ENCODE assay signal across 24 cellular contexts in genomic region chr6:81049425-81050042, GRCh38.
A peak's percentile ranks its signal among the peaks of the same experiment; 100 is the strongest.
DNase-seq lines count a peak whose midpoint lies in the region; ATAC-seq and TF ChIP-seq lines count a peak whose summit lies in the region.
"Had no signal": no experiment of that assay in that cellular context is flagged by ENCODE, and none has a peak within 500 bp of the region (broad histone marks: within the 10 kb centered on the region; RNA-seq: fewer than 3 reads in every experiment).

No MANE protein-coding gene starts in this region.

- H3K27me3 ChIP-seq in adipocyte (replicated peaks; ENCODE audit: control insufficient read depth, insufficient read depth, low read length), result no peaks in the 10 kb centered on the region
- H3K27me3 ChIP-seq in adrenal gland, result no peaks in the 10 kb centered on the region

- H3K36me3 Mint-ChIP-seq in natural killer cell, result no peaks in the 10 kb centered on the region
- no peaks in the 10 kb centered on the region for H3K36me3 Mint-ChIP-seq in activated naive CD8-positive, alpha-beta T cell treated with anti-CD3 and anti-CD28 coated beads for 36 hours
- H3K36me3 Mint-ChIP-seq: activated naive CD8-positive, alpha-beta T cell treated with anti-CD3 and anti-CD28 coated beads, Interleukin-2, amount 10 ng/mL, durations not matched to agents 7 days and 5 days; brain; stimulated activated memory B cell treated with anti-CD40 and anti-IgM and Interleukin-4, amounts not matched to agents 10 μg/mL and 1 μg/mL and 100 μg/mL, for 72 hours had no signal

- DNase-seq in left ventricle myocardium superior (no peak), Right ventricle myocardium superior (no peak), adipocyte (ENCODE audit: low read depth) (peak; percentile 36), fibroblast of pulmonary artery (ENCODE audit: low read depth) (peak; percentile 32), natural killer cell (no peak), NCI-H2171 treated with DMSO at 0.1 percent for 48 hours (lab: John Stamatoyannopoulos, UW) (no peak), adrenal gland (no peak)
- DNase-seq in activated naive CD8-positive, alpha-beta T cell treated with anti-CD3 and anti-CD28 coated beads for 36 hours, result no peak
- DNase-seq: activated CD8-positive, alpha-beta T cell treated with anti-CD3 and anti-CD28 coated beads for 36 hours; activated naive CD8-positive, alpha-beta T cell treated with anti-CD3 and anti-CD28 coated beads, Interleukin-2, amount 10 ng/mL, durations not matched to agents 7 days and 5 days; effector memory CD8-positive, alpha-beta T cell; GDM1; HFFc6; KG1; NCI-H1436 treated with DMSO at 0.1 percent for 48 hours; NCI-H526; T-helper 1 cell had no signal

- no peaks in the 10 kb centered on the region for H3K36me3 ChIP-seq in adipocyte (ENCODE audit: control insufficient read depth, insufficient read depth, low read length, severe bottlenecking)
- H3K36me3 ChIP-seq in adrenal gland (replicated peaks in 1 of 2), result no peaks in the 10 kb centered on the region

- TF ChIP-seq POLR2A in adrenal gland (IDR thresholded peaks at IDR 0.05), result no peak

- H3K27ac Mint-ChIP-seq in natural killer cell, result no peak overlapping the region
- no peak overlapping the region for H3K27ac Mint-ChIP-seq in activated naive CD8-positive, alpha-beta T cell treated with anti-CD3 and anti-CD28 coated beads for 36 hours
- H3K27ac Mint-ChIP-seq: activated CD8-positive, alpha-beta T cell treated with anti-CD3 and anti-CD28 coated beads for 36 hours; activated naive CD8-positive, alpha-beta T cell treated with anti-CD3 and anti-CD28 coated beads, Interleukin-2, amount 10 ng/mL, durations not matched to agents 7 days and 5 days; brain; effector memory CD8-positive, alpha-beta T cell; HFFc6; stimulated activated memory B cell treated with anti-CD40 and anti-IgM and Interleukin-4, amounts not matched to agents 10 μg/mL and 1 μg/mL and 100 μg/mL, for 72 hours had no signal

- no peak overlapping the region for H3K27ac ChIP-seq in adrenal gland
- H3K27ac ChIP-seq: C4-2B had no signal

- H3K9ac ChIP-seq in adipocyte (ENCODE audit: low read length), result no peak overlapping the region

- intact Hi-C loops in left ventricle myocardium superior (cut with micrococcal nuclease), result no loop called here
- intact Hi-C loops in Right ventricle myocardium superior (cut with DNase I), result no loop called here
- intact Hi-C loops in natural killer cell (cut with micrococcal nuclease), result no loop called here
- intact Hi-C loops in adrenal gland (cut with DNase I), result no loop called here

- H3K4me3 ChIP-seq in adipocyte (ENCODE audit: low read length) (no peak overlapping the region), fibroblast of pulmonary artery (replicated peaks; ENCODE audit: low read depth, low read length) (no peak overlapping the region), adrenal gland (no peak overlapping the region)
- H3K4me3 ChIP-seq: lung, smooth muscle cell had no signal

- H3K9me3 ChIP-seq in adipocyte (ENCODE audit: control insufficient read depth, low read length) (no peaks in the 10 kb centered on the region), adrenal gland (replicated peaks in 1 of 3) (no peaks in the 10 kb centered on the region)

- H3K4me1 ChIP-seq in adipocyte (ENCODE audit: control insufficient read depth, insufficient read depth, low read length), result no peaks in the 10 kb centered on the region
- no peaks in the 10 kb centered on the region for H3K4me1 ChIP-seq in adrenal gland (replicated peaks in 1 of 2)

- ATAC-seq in left ventricle myocardium superior (peak; percentile 53), Right ventricle myocardium superior (ENCODE audit: poor library complexity) (no peak), natural killer cell (no peak)
- ATAC-seq: activated CD4-positive, CD25-positive, alpha-beta regulatory T cell treated with anti-CD3 and anti-CD28 coated beads, Interleukin-2, amount 50 U/mL, for 24 hours; activated CD8-positive, alpha-beta T cell treated with anti-CD3 and anti-CD28 coated beads for 36 hours; effector memory CD8-positive, alpha-beta T cell; esophagus mucosa; stimulated activated memory B cell treated with anti-CD40 and anti-IgM and Interleukin-4, amounts not matched to agents 10 μg/mL and 1 μg/mL and 100 μg/mL, for 72 hours had no signal

- no peak for TF ChIP-seq CTCF in fibroblast of pulmonary artery (IDR thresholded peaks at IDR 0.05; ENCODE audit: low read length, missing control alignments)
- TF ChIP-seq CTCF in natural killer cell (IDR thresholded peaks at IDR 0.05), result no peak
- no peak for TF ChIP-seq CTCF in adrenal gland (IDR thresholded peaks at IDR 0.05)

- no peaks in the 10 kb centered on the region for H3K27me3 Mint-ChIP-seq in natural killer cell (ENCODE audit: low read depth in 2 of 2)
- H3K27me3 Mint-ChIP-seq in activated naive CD8-positive, alpha-beta T cell treated with anti-CD3 and anti-CD28 coated beads for 36 hours, result no peaks in the 10 kb centered on the region
- H3K27me3 Mint-ChIP-seq: activated CD8-positive, alpha-beta T cell treated with anti-CD3 and anti-CD28 coated beads for 36 hours; activated naive CD8-positive, alpha-beta T cell treated with anti-CD3 and anti-CD28 coated beads, Interleukin-2, amount 10 ng/mL, durations not matched to agents 7 days and 5 days; brain; effector memory CD8-positive, alpha-beta T cell; stimulated activated memory B cell treated with anti-CD40 and anti-IgM and Interleukin-4, amounts not matched to agents 10 μg/mL and 1 μg/mL and 100 μg/mL, for 72 hours had no signal

- H3K4me3 Mint-ChIP-seq in natural killer cell, result no peak overlapping the region
- H3K4me3 Mint-ChIP-seq in activated naive CD8-positive, alpha-beta T cell treated with anti-CD3 and anti-CD28 coated beads for 36 hours, result no peak overlapping the region
- H3K4me3 Mint-ChIP-seq: activated CD8-positive, alpha-beta T cell treated with anti-CD3 and anti-CD28 coated beads for 36 hours; activated naive CD8-positive, alpha-beta T cell treated with anti-CD3 and anti-CD28 coated beads, Interleukin-2, amount 10 ng/mL, durations not matched to agents 7 days and 5 days; brain; effector memory CD8-positive, alpha-beta T cell; HFFc6; stimulated activated memory B cell treated with anti-CD40 and anti-IgM and Interleukin-4, amounts not matched to agents 10 μg/mL and 1 μg/mL and 100 μg/mL, for 72 hours had no signal

- no peaks in the 10 kb centered on the region for H3K4me1 Mint-ChIP-seq in natural killer cell
- H3K4me1 Mint-ChIP-seq in activated naive CD8-positive, alpha-beta T cell treated with anti-CD3 and anti-CD28 coated beads for 36 hours, result no peaks in the 10 kb centered on the region
- H3K4me1 Mint-ChIP-seq: activated naive CD8-positive, alpha-beta T cell treated with anti-CD3 and anti-CD28 coated beads, Interleukin-2, amount 10 ng/mL, durations not matched to agents 7 days and 5 days; brain; stimulated activated memory B cell treated with anti-CD40 and anti-IgM and Interleukin-4, amounts not matched to agents 10 μg/mL and 1 μg/mL and 100 μg/mL, for 72 hours had no signal

- peaks cover 4% of the 10 kb centered on the region in 2 donors for H3K9me3 Mint-ChIP-seq in natural killer cell
- H3K9me3 Mint-ChIP-seq in activated naive CD8-positive, alpha-beta T cell treated with anti-CD3 and anti-CD28 coated beads for 36 hours, result no peaks in the 10 kb centered on the region
- H3K9me3 Mint-ChIP-seq: activated naive CD8-positive, alpha-beta T cell treated with anti-CD3 and anti-CD28 coated beads, Interleukin-2, amount 10 ng/mL, durations not matched to agents 7 days and 5 days; HFFc6 had no signal

- WGBS in adrenal gland, 4 donors, result 36 to 76% (median 42%) methylated on average over 2 of the region's 2 CpGs

Comparison
In these comparisons a context has a peak if more than half of its experiments do, and no peak if none do; other contexts are left out.
1. DNase-seq: peak in adipocyte (single experiment) and fibroblast of pulmonary artery (single experiment); none in left ventricle myocardium superior (single experiment), Right ventricle myocardium superior (single experiment), natural killer cell (single experiment), NCI-H2171 treated with DMSO at 0.1 percent for 48 hours (single experiment), adrenal gland (0 of 7) and activated naive CD8-positive, alpha-beta T cell treated with anti-CD3 and anti-CD28 coated beads for 36 hours (single experiment).